In the genomic region with DNA sequence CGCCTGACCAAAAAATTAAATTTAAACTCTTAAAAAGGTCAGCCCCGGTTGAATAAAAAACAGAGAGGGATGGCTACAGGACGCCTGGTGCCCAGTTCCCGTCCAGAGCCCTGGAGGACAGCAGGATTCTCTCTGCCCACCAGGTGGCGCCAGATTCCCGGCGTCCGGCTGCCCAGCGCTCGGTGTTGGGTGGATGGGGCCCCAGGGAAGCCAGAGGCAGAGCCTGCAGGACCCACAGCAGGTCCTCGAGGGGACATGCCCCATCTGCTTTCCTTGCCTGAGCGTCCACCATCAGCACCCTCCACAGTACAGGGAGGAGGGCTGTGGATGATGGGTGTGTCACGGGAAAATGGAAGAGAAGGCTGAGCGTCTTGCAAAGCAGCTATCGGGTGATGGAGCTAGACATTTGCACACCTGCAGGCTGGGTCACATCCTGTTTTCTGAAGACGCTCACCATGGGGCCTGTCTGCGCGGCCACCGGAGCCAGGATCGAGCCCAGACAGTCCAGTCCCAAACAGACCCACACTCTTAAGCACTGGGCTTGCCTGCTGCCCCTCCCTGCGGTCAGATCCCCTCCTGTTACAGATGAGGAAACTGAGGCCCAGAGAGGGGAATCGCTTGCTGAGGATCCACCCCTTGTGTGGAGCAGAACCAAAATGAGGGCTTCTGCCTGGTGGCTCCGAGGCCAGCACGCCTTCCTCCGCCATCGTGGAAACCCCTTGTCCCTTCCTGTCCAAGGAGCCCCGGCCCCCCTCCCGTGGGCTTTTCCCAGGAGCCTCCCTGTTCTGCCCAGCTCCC, we compare ENCODE assay signal across 8 cellular contexts. TPM values are rescaled to one million over a fixed set of nuclear protein-coding genes. Genes with fewer than 3 reads are reported as not detected.
DNase-seq lines count a peak whose midpoint lies in the region; ATAC-seq and TF ChIP-seq lines count a peak whose summit lies in the region.

No MANE protein-coding gene starts in this region.

- CTCF ChIA-PET in activated CD8-positive, alpha-beta memory T cell treated with anti-CD3 and anti-CD28 coated beads, Interleukin-2, amount 10 ng/mL, durations not matched to agents 7 days and 5 days (lab: Charles Lee) = interaction anchor here (0.6 to 9.4 kb wide), 47 partner anchors 9 to 963 kb away, joined by 3 to 254 read pairs (median 4); a partner anchor contains a TSS

- H3K4me3 Mint-ChIP-seq in activated CD8-positive, alpha-beta memory T cell treated with anti-CD3 and anti-CD28 coated beads, Interleukin-2, amount 10 ng/mL, durations not matched to agents 7 days and 5 days = peak overlapping the region; percentile 36
- no peak overlapping the region for H3K4me3 Mint-ChIP-seq in endothelial cell (ENCODE audit: unreplicated experiment)

- no peaks in the 10 kb centered on the region for H3K9me3 Mint-ChIP-seq in activated CD8-positive, alpha-beta memory T cell treated with anti-CD3 and anti-CD28 coated beads, Interleukin-2, amount 10 ng/mL, durations not matched to agents 7 days and 5 days (ENCODE audit: low read depth)
- no peaks in the 10 kb centered on the region for H3K9me3 Mint-ChIP-seq in endothelial cell (ENCODE audit: unreplicated experiment)

- no peak overlapping the region for H3K4me3 ChIP-seq in NT2/D1 (ENCODE audit: insufficient read length, low read depth)

- TF ChIP-seq CTCF in GM12872 (IDR thresholded peaks at IDR 0.05; ENCODE audit: insufficient read depth, low read depth, low read length) (peak; percentile 89), endothelial cell (IDR thresholded peaks at IDR 0.05; ENCODE audit: unreplicated experiment) (peak; percentile 97)

- H3K27me3 ChIP-seq in NT2/D1 (ENCODE audit: insufficient read depth, insufficient read length) = no peaks in the 10 kb centered on the region

- H3K4me1 Mint-ChIP-seq in activated CD8-positive, alpha-beta memory T cell treated with anti-CD3 and anti-CD28 coated beads, Interleukin-2, amount 10 ng/mL, durations not matched to agents 7 days and 5 days = peaks cover 36% of the 10 kb centered on the region
- peaks cover 43% of the 10 kb centered on the region for H3K4me1 Mint-ChIP-seq in endothelial cell (ENCODE audit: unreplicated experiment)

- no peaks in the 10 kb centered on the region for H3K9me3 ChIP-seq in NT2/D1 (ENCODE audit: insufficient read depth, low read length)

- H3K36me3 Mint-ChIP-seq in activated CD8-positive, alpha-beta memory T cell treated with anti-CD3 and anti-CD28 coated beads, Interleukin-2, amount 10 ng/mL, durations not matched to agents 7 days and 5 days = no peaks in the 10 kb centered on the region
- H3K36me3 Mint-ChIP-seq in endothelial cell (ENCODE audit: low read depth, unreplicated experiment) = no peaks in the 10 kb centered on the region

- ATAC-seq in HG03432 (IDR thresholded peaks at IDR 0.05; ENCODE audit: unreplicated experiment) = peak; percentile 81
- peak; percentile 82 for ATAC-seq in activated CD8-positive, alpha-beta memory T cell treated with anti-CD3 and anti-CD28 coated beads, Interleukin-2, amount 10 ng/mL, durations not matched to agents 7 days and 5 days
- no peak for ATAC-seq in HG03039 (IDR thresholded peaks at IDR 0.05; ENCODE audit: unreplicated experiment)

- peak overlapping the region; percentile 70 for H3K27ac Mint-ChIP-seq in activated CD8-positive, alpha-beta memory T cell treated with anti-CD3 and anti-CD28 coated beads, Interleukin-2, amount 10 ng/mL, durations not matched to agents 7 days and 5 days
- H3K27ac Mint-ChIP-seq in endothelial cell (ENCODE audit: unreplicated experiment) = no peak overlapping the region

- DNase-seq in NT2/D1 (ENCODE audit: low read depth, low spot score) (peak; percentile 54), endothelial cell (ENCODE audit: low spot score) (peak; percentile 95), myocyte (ENCODE audit: low read depth) (peak; percentile 85)
- DNase-seq in activated CD8-positive, alpha-beta memory T cell treated with anti-CD3 and anti-CD28 coated beads, Interleukin-2, amount 10 ng/mL, durations not matched to agents 7 days and 5 days = peak; percentile 87
- DNase-seq in stimulated activated CD8-positive, alpha-beta memory T cell treated with anti-CD3 and anti-CD28 coated beads, Interleukin-7, amount 100 ng/mL, for 24 hours (ENCODE audit: low read depth) = peak; percentile 68

- peaks cover 25% of the 10 kb centered on the region for H3K4me1 ChIP-seq in NT2/D1 (ENCODE audit: insufficient read depth, insufficient read length)

- H3K9ac ChIP-seq in NT2/D1 (ENCODE audit: insufficient read length, low read depth) = peak overlapping the region; percentile 51

- H3K27me3 Mint-ChIP-seq in activated CD8-positive, alpha-beta memory T cell treated with anti-CD3 and anti-CD28 coated beads, Interleukin-2, amount 10 ng/mL, durations not matched to agents 7 days and 5 days = peaks cover 23% of the 10 kb centered on the region
- H3K27me3 Mint-ChIP-seq in endothelial cell (ENCODE audit: unreplicated experiment) = peaks cover 13% of the 10 kb centered on the region

- H3K36me3 ChIP-seq in NT2/D1 (ENCODE audit: insufficient read depth, insufficient read length, low read length) = no peaks in the 10 kb centered on the region

RNA-seq across cellular contexts. Expression of a gene that starts 18.5 kb away (rescaled TPM):
- total RNA-seq in activated CD8-positive, alpha-beta memory T cell treated with anti-CD3 and anti-CD28 coated beads, Interleukin-2, amount 10 ng/mL, durations not matched to agents 7 days and 5 days = 10 to 100 TPM; 12.7 to 13.5 TPM
- total RNA-seq in endothelial cell (ENCODE audit: unreplicated experiment) (3.5 TPM), myocyte (5.3 and 5.5 TPM in 2 replicates)
- polyA plus RNA-seq in myocyte (2012) = 11.8 TPM
